24 cellular contexts compared by ENCODE assay signal in genomic region chr3:194119831-194120230, GRCh38.
"Had no signal": no experiment of that assay in that cellular context is flagged by ENCODE, and none has a peak within 500 bp of the region (broad histone marks: within the 10 kb centered on the region; RNA-seq: fewer than 3 reads in every experiment).

No MANE protein-coding gene starts in this region.

- DNase-seq: activated CD4-positive, alpha-beta T cell treated with anti-CD3 and anti-CD28 coated beads, Interleukin-2, amount 50 U/mL, for 4 hours; activated gamma-delta T cell treated with Interleukin-2 at 50 U/mL for 16 hours; activated T-cell treated with anti-CD3 and anti-CD28 coated beads for 4 hours; effector CD4-positive, alpha-beta T cell; gastrocnemius medialis; head of caudate nucleus; kidney; pancreas; right lobe of liver; small intestine; stimulated activated CD4-positive, alpha-beta T cell treated with anti-CD3 and anti-CD28 coated beads, Interleukin-15, amount 100 ng/mL, for 24 hours; stimulated activated CD4-positive, alpha-beta T cell treated with anti-CD3 and anti-CD28 coated beads, Interleukin-2, amount 100 ng/mL, for 48 hours; transverse colon had no signal

- H3K4me3 Mint-ChIP-seq: activated naive CD8-positive, alpha-beta T cell; activated T-helper 1 cell treated with anti-CD3 and anti-CD28 coated beads, Interleukin-12 subunit alpha, Interleukin-12 subunit beta, Interleukin-2, Interleukin-4 antibody, amounts not matched to agents 30 ng/mL and 10 ng/mL and 1 ng/mL, durations not matched to agents 14 hours and 24 hours and 36 hours; natural killer cell treated with Interleukin-12 subunit alpha and Interleukin-12 subunit beta and Interleukin-15 and Interleukin-18, amount 100 ng/mL, for 72 hours; stimulated activated naive CD8-positive, alpha-beta T cell treated with anti-CD3 and anti-CD28 coated beads, Interleukin-15, Interleukin-2, amounts not matched to agents 100 ng/mL and 50 ng/mL, for 24 hours had no signal

- H3K4me3 ChIP-seq: gastrocnemius medialis, lung, pancreas, right lobe of liver, suprapubic skin, transverse colon, vagina had no signal

- H3K27ac Mint-ChIP-seq: activated naive CD8-positive, alpha-beta T cell; activated T-helper 1 cell treated with anti-CD3 and anti-CD28 coated beads, Interleukin-12 subunit alpha, Interleukin-12 subunit beta, Interleukin-2, Interleukin-4 antibody, amounts not matched to agents 30 ng/mL and 10 ng/mL and 1 ng/mL, durations not matched to agents 14 hours and 24 hours and 36 hours; natural killer cell treated with Interleukin-12 subunit alpha and Interleukin-12 subunit beta and Interleukin-15 and Interleukin-18, amount 100 ng/mL, for 72 hours; stimulated activated naive CD8-positive, alpha-beta T cell treated with anti-CD3 and anti-CD28 coated beads, Interleukin-15, Interleukin-2, amounts not matched to agents 100 ng/mL and 50 ng/mL, for 24 hours had no signal

- H3K27ac ChIP-seq: gastrocnemius medialis, neutrophil, pancreas, right lobe of liver, suprapubic skin, transverse colon, vagina, VCaP had no signal

- ATAC-seq: esophagus mucosa; gastrocnemius medialis; left lobe of liver; natural killer cell treated with Interleukin-12 subunit alpha and Interleukin-12 subunit beta and Interleukin-15 and Interleukin-18, amount 100 ng/mL, for 72 hours; pancreas; right lobe of liver had no signal

- H3K27me3 ChIP-seq: gastrocnemius medialis, pancreas, right lobe of liver, transverse colon, vagina had no signal

- H3K4me1 ChIP-seq: gastrocnemius medialis, suprapubic skin, vagina had no signal

- H3K9me3 Mint-ChIP-seq: activated T-helper 1 cell treated with anti-CD3 and anti-CD28 coated beads, Interleukin-12 subunit alpha, Interleukin-12 subunit beta, Interleukin-2, Interleukin-4 antibody, amounts not matched to agents 30 ng/mL and 10 ng/mL and 1 ng/mL, durations not matched to agents 14 hours and 24 hours and 36 hours; natural killer cell treated with Interleukin-12 subunit alpha and Interleukin-12 subunit beta and Interleukin-15 and Interleukin-18, amount 100 ng/mL, for 72 hours; stimulated activated naive CD8-positive, alpha-beta T cell treated with anti-CD3 and anti-CD28 coated beads, Interleukin-15, Interleukin-2, amounts not matched to agents 100 ng/mL and 50 ng/mL, for 24 hours had no signal
